Comparison of ENCODE assay signal across 8 cellular contexts in the genomic region with DNA sequence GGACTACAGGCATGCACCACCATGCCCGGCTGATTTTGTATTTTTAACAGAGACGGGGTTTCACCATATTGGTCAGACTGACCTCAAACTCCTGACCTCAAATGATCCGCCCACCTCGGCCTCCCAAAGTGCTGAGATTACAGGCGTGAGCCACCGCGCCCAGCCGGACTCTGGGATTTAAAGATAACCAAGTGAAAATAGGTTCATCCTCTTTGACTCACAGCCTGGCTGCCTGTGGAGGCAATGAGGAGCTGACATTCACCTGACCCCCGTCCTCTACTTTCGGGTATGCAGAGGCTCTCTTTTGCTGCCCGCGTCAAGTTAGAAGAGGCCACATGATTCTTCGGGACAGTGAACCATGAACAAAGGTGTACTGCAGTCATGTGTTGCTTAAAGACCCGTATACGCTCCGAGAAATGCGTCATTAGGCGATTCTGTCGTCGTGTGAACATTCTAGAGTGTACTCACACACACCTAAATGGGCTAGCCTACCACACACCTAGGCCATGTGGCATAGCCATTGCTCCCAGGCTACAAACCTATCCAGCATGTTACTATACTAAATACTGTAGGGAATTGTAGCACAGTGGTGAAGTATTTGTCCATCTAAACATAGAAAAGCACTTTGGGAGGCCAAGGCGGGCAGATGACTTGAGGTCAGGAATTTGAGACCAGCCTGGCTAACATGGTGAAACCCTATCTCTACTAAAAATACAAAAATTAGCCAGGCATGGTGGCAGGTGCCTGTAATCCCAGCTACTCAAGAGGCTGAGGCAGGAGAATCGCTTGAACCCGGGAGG. TPM values are rescaled to one million over a fixed set of nuclear protein-coding genes. Genes with fewer than 3 reads are reported as not detected.
A peak's percentile ranks its signal among the peaks of the same experiment; 100 is the strongest.
DNase-seq lines count a peak whose midpoint lies in the region; ATAC-seq and TF ChIP-seq lines count a peak whose summit lies in the region.
"Not testable (repeated sequence)": the region's sequence is repeated elsewhere in the genome, so short reads cannot be mapped to it uniquely, and the experiment has no call there.

No MANE protein-coding gene starts in this region.

- not testable (repeated sequence) for TF ChIP-seq EP300 in esophagus muscularis mucosa (IDR thresholded peaks at IDR 0.05); stomach (IDR thresholded peaks at IDR 0.05)

- not testable (repeated sequence) for ATAC-seq in CD4-positive, CD25-positive, alpha-beta regulatory T cell (ENCODE audit: low read depth in 2 of 2); activated CD8-positive, alpha-beta T cell treated with anti-CD3 and anti-CD28 coated beads, Interleukin-2, amount 10 ng/mL, durations not matched to agents 7 days and 5 days; omental fat pad (ENCODE audit: low FRiP score)

- intact Hi-C loops in esophagus muscularis mucosa (cut with DNase I); stomach (cut with DNase I; ENCODE audit: low total_unique reads): not testable (repeated sequence)

- H3K36me3 ChIP-seq in CD4-positive, CD25-positive, alpha-beta regulatory T cell (ENCODE audit: control insufficient read depth, insufficient read depth, low read length); adipocyte (ENCODE audit: control insufficient read depth, insufficient read depth, low read length, severe bottlenecking); esophagus muscularis mucosa; liver (ENCODE audit: control insufficient read depth in 4 of 4, insufficient read depth in 3 of 4, low read depth in 1 of 4, low read length in 3 of 4); stomach: not testable (repeated sequence)

- H3K9me3 Mint-ChIP-seq in CD4-positive, CD25-positive, alpha-beta regulatory T cell; activated CD8-positive, alpha-beta T cell treated with anti-CD3 and anti-CD28 coated beads, Interleukin-2, amount 10 ng/mL, durations not matched to agents 7 days and 5 days (ENCODE audit: insufficient read depth): not testable (repeated sequence)

- H3K36me3 Mint-ChIP-seq in CD4-positive, CD25-positive, alpha-beta regulatory T cell = not testable (repeated sequence)
- H3K36me3 Mint-ChIP-seq in activated CD8-positive, alpha-beta T cell treated with anti-CD3 and anti-CD28 coated beads, Interleukin-2, amount 10 ng/mL, durations not matched to agents 7 days and 5 days (ENCODE audit: low read depth) = peaks cover 28% of the 10 kb centered on the region

- peaks cover 38% of the 10 kb centered on the region for H3K4me1 ChIP-seq in CD4-positive, CD25-positive, alpha-beta regulatory T cell (ENCODE audit: control insufficient read depth, insufficient read depth, low read length, poor library complexity, severe bottlenecking)
- H3K4me1 ChIP-seq in adipocyte (ENCODE audit: control insufficient read depth, insufficient read depth, low read length) (peaks cover 30% of the 10 kb centered on the region), esophagus muscularis mucosa (peaks cover 0 to 23% (median 10%) of the 10 kb centered on the region in 4 donors), stomach (peaks cover 20 to 39% (median 28%) of the 10 kb centered on the region in 4 donors)
- not testable (repeated sequence) for H3K4me1 ChIP-seq in liver (ENCODE audit: control insufficient read depth in 4 of 4, insufficient read depth in 4 of 4, low read length in 3 of 4)

- not testable (repeated sequence) for H3K27me3 Mint-ChIP-seq in CD4-positive, CD25-positive, alpha-beta regulatory T cell; activated CD8-positive, alpha-beta T cell treated with anti-CD3 and anti-CD28 coated beads, Interleukin-2, amount 10 ng/mL, durations not matched to agents 7 days and 5 days (ENCODE audit: low read depth)

- TF ChIP-seq CTCF in esophagus muscularis mucosa (IDR thresholded peaks at IDR 0.05); liver (IDR thresholded peaks at IDR 0.05; ENCODE audit: low read depth, low read length, missing input control); omental fat pad (IDR thresholded peaks at IDR 0.05); stomach (IDR thresholded peaks at IDR 0.05): not testable (repeated sequence)

- CTCF ChIA-PET in activated CD8-positive, alpha-beta T cell treated with anti-CD3 and anti-CD28 coated beads, Interleukin-2, amount 10 ng/mL, durations not matched to agents 7 days and 5 days (lab: Charles Lee) = interaction anchor here (1.4 to 1.8 kb wide), 2 partner anchors 8 to 73 kb away, joined by 4 to 7 read pairs; no protein-coding TSS in a partner anchor

- peak overlapping the region; percentile 79 for H3K9ac ChIP-seq in adipocyte (ENCODE audit: low read length)
- H3K9ac ChIP-seq in liver (ENCODE audit: low read depth in 1 of 2, low read length in 2 of 2) = not testable (repeated sequence)

- POLR2A ChIA-PET in activated CD8-positive, alpha-beta T cell treated with anti-CD3 and anti-CD28 coated beads, Interleukin-2, amount 10 ng/mL, durations not matched to agents 7 days and 5 days (lab: Charles Lee) = interaction anchor here (3.9 to 17.8 kb wide), 2 partner anchors 15 to 61 kb away, joined by 49 to 807 read pairs; partner anchors contain the start of gene UBALD2

- WGBS in esophagus muscularis mucosa = 96% methylated on average over 22 of the region's 23 CpGs
- 93% methylated on average over 23 of the region's 23 CpGs for WGBS in liver
- 90 to 93% (median 91%) methylated on average over 23 of the region's 23 CpGs for whole genome bisulfite sequencing in stomach, 5 donors

- TF ChIP-seq POLR2A in esophagus muscularis mucosa (IDR thresholded peaks at IDR 0.05; ENCODE audit: low read depth); stomach (IDR thresholded peaks at IDR 0.05): not testable (repeated sequence)

- H3K4me3 Mint-ChIP-seq in CD4-positive, CD25-positive, alpha-beta regulatory T cell = peak overlapping the region in 3 of 4 donors; percentile 58 to 86 (median 84)
- peak overlapping the region; percentile 77 for H3K4me3 Mint-ChIP-seq in activated CD8-positive, alpha-beta T cell treated with anti-CD3 and anti-CD28 coated beads, Interleukin-2, amount 10 ng/mL, durations not matched to agents 7 days and 5 days

- not testable (repeated sequence) for H3K27ac ChIP-seq in CD4-positive, CD25-positive, alpha-beta regulatory T cell (ENCODE audit: insufficient read depth, low read length, poor library complexity, severe bottlenecking)
- H3K27ac ChIP-seq in esophagus muscularis mucosa (replicated peaks in 1 of 4) (peak overlapping the region; percentile 40 to 75 (median 46)), liver (ENCODE audit: low read depth in 1 of 2, low read length in 2 of 2) (peak overlapping the region; percentile 52 to 53), stomach (peak overlapping the region; percentile 11 to 89 (median 80))

- peaks cover 19 to 59% (median 44%) of the 10 kb centered on the region in 4 donors for H3K4me1 Mint-ChIP-seq in CD4-positive, CD25-positive, alpha-beta regulatory T cell
- peaks cover 69% of the 10 kb centered on the region for H3K4me1 Mint-ChIP-seq in activated CD8-positive, alpha-beta T cell treated with anti-CD3 and anti-CD28 coated beads, Interleukin-2, amount 10 ng/mL, durations not matched to agents 7 days and 5 days (ENCODE audit: low read depth)

- not testable (repeated sequence) for TF ChIP-seq RAD21 in liver (IDR thresholded peaks at IDR 0.05)

- peak overlapping the region; percentile 94 to 98 (median 95) for H3K27ac Mint-ChIP-seq in CD4-positive, CD25-positive, alpha-beta regulatory T cell
- peak overlapping the region; percentile 96 for H3K27ac Mint-ChIP-seq in activated CD8-positive, alpha-beta T cell treated with anti-CD3 and anti-CD28 coated beads, Interleukin-2, amount 10 ng/mL, durations not matched to agents 7 days and 5 days

- DNase-seq in CD4-positive, CD25-positive, alpha-beta regulatory T cell; activated CD8-positive, alpha-beta T cell treated with anti-CD3 and anti-CD28 coated beads, Interleukin-2, amount 10 ng/mL, durations not matched to agents 7 days and 5 days; adipocyte (ENCODE audit: low read depth); esophagus muscularis mucosa (ENCODE audit: extremely low spot score); stomach: not testable (repeated sequence)
- DNase-seq in MV-4-11 (lab: John Stamatoyannopoulos, UW) (peak; percentile 40), omental fat pad (ENCODE audit: low spot score) (peak; percentile 21)

- H3K4me3 ChIP-seq in CD4-positive, CD25-positive, alpha-beta regulatory T cell (ENCODE audit: low read depth, low read length); esophagus muscularis mucosa; liver (ENCODE audit: low read depth in 1 of 3, low read length in 3 of 3); stomach: not testable (repeated sequence)
- H3K4me3 ChIP-seq in adipocyte (ENCODE audit: low read length) = peak overlapping the region; percentile 50

- not testable (repeated sequence) for H3K27me3 ChIP-seq in CD4-positive, CD25-positive, alpha-beta regulatory T cell (ENCODE audit: control insufficient read depth, insufficient read depth, low read length); adipocyte (replicated peaks; ENCODE audit: control insufficient read depth, insufficient read depth, low read length); liver (ENCODE audit: control insufficient read depth in 4 of 4, insufficient read depth in 4 of 4, low read length in 3 of 4); stomach
- H3K27me3 ChIP-seq in esophagus muscularis mucosa = peaks cover 0 to 32% (median 0%) of the 10 kb centered on the region in 4 donors

- H3K9me3 ChIP-seq in CD4-positive, CD25-positive, alpha-beta regulatory T cell (ENCODE audit: control insufficient read depth in 2 of 2, low read length in 2 of 2); adipocyte (ENCODE audit: control insufficient read depth, low read length); esophagus muscularis mucosa; liver (ENCODE audit: control insufficient read depth in 4 of 4, low read length in 3 of 4); stomach: not testable (repeated sequence)

RNA-seq across cellular contexts. Expression of gene UBALD2, which starts 12.0 kb away (rescaled TPM):
- total RNA-seq in CD4-positive, CD25-positive, alpha-beta regulatory T cell = 247 TPM
- polyA plus RNA-seq in CD4-positive, CD25-positive, alpha-beta regulatory T cell = 1 to 10 TPM; 3.9 to 9.2 (median 7.3) TPM
- 100 to 1,000 TPM; 318 to 359 TPM for total RNA-seq in activated CD8-positive, alpha-beta T cell treated with anti-CD3 and anti-CD28 coated beads, Interleukin-2, amount 10 ng/mL, durations not matched to agents 7 days and 5 days
- total RNA-seq in esophagus muscularis mucosa (10 to 100 TPM in 3 of 4 donors, 1 to 10 TPM in 1; 9.1 to 16.2 (median 12.4) TPM), liver (1 to 10 TPM; 1.7 to 6.5 TPM), omental fat pad (10 to 100 TPM in 2 of 4 donors, 1 to 10 TPM in 2; 7.0 to 25.9 (median 13.7) TPM), stomach (10 to 100 TPM in 2 of 5 donors, 1 to 10 TPM in 3; 1.8 to 49.5 (median 9.9) TPM)
- polyA plus RNA-seq in liver (1 to 10 TPM; 1.4 to 5.5 TPM), stomach (10 to 100 TPM; 37.2 to 48.4 (median 43.0) TPM)

RNA-seq across cellular contexts. Expression of gene RNF157, which starts 12.9 kb away (rescaled TPM):
- 17.7 TPM for total RNA-seq in CD4-positive, CD25-positive, alpha-beta regulatory T cell
- 1 to 10 TPM; 3.3 to 5.6 (median 4.3) TPM for polyA plus RNA-seq in CD4-positive, CD25-positive, alpha-beta regulatory T cell
- total RNA-seq in activated CD8-positive, alpha-beta T cell treated with anti-CD3 and anti-CD28 coated beads, Interleukin-2, amount 10 ng/mL, durations not matched to agents 7 days and 5 days = 100 to 1,000 TPM; 150 to 165 TPM
- total RNA-seq in esophagus muscularis mucosa (1 to 10 TPM; 2.1 to 8.1 (median 4.8) TPM), liver (1 to 10 TPM in 1 of 2 donors, under 1 TPM in 1; 0.42 to 2.9 TPM), omental fat pad (10 to 100 TPM in 3 of 4 donors, 1 to 10 TPM in 1; 8.4 to 23.5 (median 17.4) TPM), stomach (10 to 100 TPM in 3 of 5 donors, 1 to 10 TPM in 2; 1.0 to 41.4 (median 11.6) TPM)
- polyA plus RNA-seq in liver (under 1 TPM; 0.50 to 0.82 TPM), stomach (1 to 10 TPM in 2 of 3 donors, under 1 TPM in 1; 0.95 to 4.1 (median 3.7) TPM)

RNA-seq across cellular contexts. Expression of gene QRICH2, which starts 54.9 kb away (rescaled TPM):
- 2.2 TPM for total RNA-seq in CD4-positive, CD25-positive, alpha-beta regulatory T cell
- polyA plus RNA-seq in CD4-positive, CD25-positive, alpha-beta regulatory T cell = under 1 TPM in 1 of 4 donors, not detected in 3; 0.50 TPM
- 1 to 10 TPM; 3.7 to 4.8 TPM for total RNA-seq in activated CD8-positive, alpha-beta T cell treated with anti-CD3 and anti-CD28 coated beads, Interleukin-2, amount 10 ng/mL, durations not matched to agents 7 days and 5 days
- 1 to 10 TPM; 1.7 to 2.6 (median 2.1) TPM for total RNA-seq in esophagus muscularis mucosa
- 1 to 10 TPM in 1 of 2 donors, under 1 TPM in 1; 0.56 to 6.1 TPM for total RNA-seq in liver
- polyA plus RNA-seq in liver = under 1 TPM; 0.67 TPM
- 1 to 10 TPM; 1.2 to 1.8 (median 1.6) TPM for total RNA-seq in omental fat pad
- total RNA-seq in stomach = 10 to 100 TPM in 1 of 5 donors, 1 to 10 TPM in 3, under 1 TPM in 1; 0.72 to 12.5 (median 2.3) TPM
- polyA plus RNA-seq in stomach = 1 to 10 TPM; 3.8 to 5.6 (median 4.0) TPM
